In genomic region chr18:25433590-25433989, GRCh38 we compare ENCODE assay signal across 2 cellular contexts.
TF ChIP-seq lines count a peak whose summit lies in the region.

No MANE protein-coding gene starts in this region.

TF ChIP-seq in SK-N-SH treated with all-trans-retinoic acid at 6 μM for 48 hours, 23 proteins besides CTCF, POLR2A, EP300 and RAD21 (continued from another document):
- TF ChIP-seq PATZ1 (CRISPR knock-in tag; IDR thresholded peaks at IDR 0.05; ENCODE audit: borderline replicate concordance) (no peak), GLIS3 (CRISPR knock-in tag; IDR thresholded peaks at IDR 0.05) (no peak), ZC3H10 (CRISPR knock-in tag; IDR thresholded peaks at IDR 0.05) (no peak), POU6F1 (CRISPR knock-in tag; IDR thresholded peaks at IDR 0.05; ENCODE audit: borderline replicate concordance, low read depth) (no peak), TSHZ2 (CRISPR knock-in tag; IDR thresholded peaks at IDR 0.05) (no peak), ZNF70 (CRISPR knock-in tag; IDR thresholded peaks at IDR 0.05) (no peak), PPARA (CRISPR knock-in tag; IDR thresholded peaks at IDR 0.05; ENCODE audit: borderline replicate concordance) (no peak), TOX (CRISPR knock-in tag; IDR thresholded peaks at IDR 0.05; ENCODE audit: borderline replicate concordance) (no peak), ESRRG (CRISPR knock-in tag; IDR thresholded peaks at IDR 0.05) (no peak), CREB5 (CRISPR knock-in tag; IDR thresholded peaks at IDR 0.05; ENCODE audit: low read depth) (no peak), ZFP3 (CRISPR knock-in tag; IDR thresholded peaks at IDR 0.05) (no peak), TCF4 (CRISPR knock-in tag; IDR thresholded peaks at IDR 0.05; ENCODE audit: borderline replicate concordance) (no peak), ZNF8 (CRISPR knock-in tag; IDR thresholded peaks at IDR 0.05) (no peak), OSR1 (CRISPR knock-in tag; IDR thresholded peaks at IDR 0.05) (no peak)

TF ChIP-seq in SK-N-SH, 30 proteins besides CTCF, POLR2A, EP300 and RAD21 (continued from another document):
- no peak for TF ChIP-seq REST (IDR thresholded peaks at IDR 0.05; ENCODE audit: low read depth, low read length)
- no peak for TF ChIP-seq TAF1 (IDR thresholded peaks at IDR 0.05; ENCODE audit: borderline replicate concordance, low read depth, low read length)
- TF ChIP-seq RFX5 (IDR thresholded peaks at IDR 0.05; ENCODE audit: low read length): no peak
- no peak for TF ChIP-seq ZBTB33 (IDR thresholded peaks at IDR 0.05; ENCODE audit: borderline replicate concordance, low read depth)
- no peak for TF ChIP-seq GATA2 (CRISPR knock-in tag; IDR thresholded peaks at IDR 0.05)
